22 cellular contexts compared by ENCODE assay signal in the genomic region with DNA sequence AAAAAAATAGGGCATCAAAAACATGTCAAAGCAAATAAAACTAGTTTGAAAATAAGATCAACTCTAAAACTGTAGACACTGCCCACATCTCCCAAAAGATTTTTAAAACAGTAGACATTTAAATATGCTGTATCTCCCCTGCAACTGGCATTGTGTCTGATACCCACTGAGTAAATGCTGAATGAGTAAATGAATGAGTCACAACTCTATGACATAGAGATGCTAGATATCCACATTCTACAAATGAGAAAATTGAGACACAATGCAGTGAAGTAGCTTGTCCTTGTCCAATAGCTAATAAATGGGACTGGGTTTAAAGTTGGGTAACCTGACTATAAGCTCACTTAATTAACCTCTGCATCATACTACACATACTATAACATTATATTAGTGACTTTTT. TPM values are rescaled to one million over a fixed set of nuclear protein-coding genes. Genes with fewer than 3 reads are reported as not detected.
DNase-seq lines count a peak whose midpoint lies in the region; ATAC-seq and TF ChIP-seq lines count a peak whose summit lies in the region.
"Had no signal": no experiment of that assay in that cellular context is flagged by ENCODE, and none has a peak within 500 bp of the region (broad histone marks: within the 10 kb centered on the region; RNA-seq: fewer than 3 reads in every experiment).

No MANE protein-coding gene starts in this region.

- TF ChIP-seq CTCF in IMR-90 (conservative IDR thresholded peaks at IDR 0.05; ENCODE audit: low read depth, low read length) (no peak), fibroblast of the aortic adventitia (IDR thresholded peaks at IDR 0.05; ENCODE audit: insufficient read depth, low read length) (no peak), spleen (IDR thresholded peaks at IDR 0.05 in 8 of 11, conservative IDR thresholded peaks at IDR 0.05 in 3 of 11) (no peak), GM13977 (IDR thresholded peaks at IDR 0.05; ENCODE audit: extremely low read depth, insufficient read depth, missing control alignments) (no peak)

- H3K4ac ChIP-seq in IMR-90 (ENCODE audit: low read depth, low read length), result no peak overlapping the region

- no peak overlapping the region for H3K27ac Mint-ChIP-seq in activated CD4-positive, alpha-beta memory T cell treated with anti-CD3 and anti-CD28 coated beads for 36 hours
- H3K27ac Mint-ChIP-seq: activated T-helper 2 cell treated with anti-CD3 and anti-CD28 coated beads, Interferon-gamma antibody, Interleukin-2, Interleukin-4, amounts not matched to agents 10 μg/mL and 5 μg/mL and 100 μg/mL, durations not matched to agents 14 hours and 24 hours and 36 hours had no signal

- no peak overlapping the region for H2BK5ac ChIP-seq in IMR-90 (ENCODE audit: low read depth, low read length, poor library complexity, severe bottlenecking)

- H3K27me3 Mint-ChIP-seq in activated CD4-positive, alpha-beta memory T cell treated with anti-CD3 and anti-CD28 coated beads for 36 hours, result peaks cover 29% of the 10 kb centered on the region

- no peak overlapping the region for H4K91ac ChIP-seq in IMR-90 (ENCODE audit: insufficient read depth, low read depth, low read length)

- H3K4me1 Mint-ChIP-seq in activated CD4-positive, alpha-beta memory T cell treated with anti-CD3 and anti-CD28 coated beads for 36 hours (ENCODE audit: low read depth), result peaks cover 11% of the 10 kb centered on the region

- no peak overlapping the region for H3K14ac ChIP-seq in IMR-90 (replicated peaks; ENCODE audit: low read depth, low read length)

- BruUV-seq in IMR-90 (replicated peaks; lab: Mats Ljungman, UMichigan), result no TSS peak

- dilution Hi-C loops in IMR-90 (cut with HindIII; ENCODE audit: low sequenced_read_pairs, unreplicated experiment), result no loop called here

- no peak overlapping the region for H4K8ac ChIP-seq in IMR-90 (ENCODE audit: low read depth in 2 of 2, low read length in 2 of 2)

- ATAC-seq in IMR-90 (ENCODE audit: low read depth), result peak; percentile 63
- ATAC-seq: HCT116 had no signal

- H3K79me1 ChIP-seq in IMR-90 (ENCODE audit: low read depth in 1 of 2, low read length in 2 of 2), result no peaks in the 10 kb centered on the region

- no peak overlapping the region for H2AFZ ChIP-seq in IMR-90 (replicated peaks; ENCODE audit: low read length, poor library complexity)

- no peaks in the 10 kb centered on the region for H3K36me3 ChIP-seq in IMR-90 (ENCODE audit: control insufficient read depth, insufficient read depth, low read length)
- no peaks in the 10 kb centered on the region for H3K36me3 ChIP-seq in adipocyte (ENCODE audit: control insufficient read depth, insufficient read depth, low read length, severe bottlenecking)
- H3K36me3 ChIP-seq in spleen, result no peaks in the 10 kb centered on the region
- H3K36me3 ChIP-seq: colonic mucosa had no signal

- TF ChIP-seq POLR2A in IMR-90 (IDR thresholded peaks at IDR 0.05; ENCODE audit: low read depth, low read length), result no peak
- no peak for TF ChIP-seq POLR2A in spleen (IDR thresholded peaks at IDR 0.05)

- intact Hi-C loops in IMR-90 (cut with micrococcal nuclease), result no loop called here
- intact Hi-C loops in spleen (cut with DNase I; ENCODE audit: low total_unique reads), result no loop called here
- intact Hi-C loops in activated CD4-positive, alpha-beta memory T cell treated with anti-CD3 and anti-CD28 coated beads for 36 hours (cut with micrococcal nuclease), result loop anchor here (1.0 to 5.0 kb wide), 4 partner anchors 46 to 254 kb away; no protein-coding TSS in a partner anchor

- no peak for TF ChIP-seq RAD21 in IMR-90 (IDR thresholded peaks at IDR 0.05; ENCODE audit: low read length)

- H3K9me3 ChIP-seq in IMR-90 (ENCODE audit: control insufficient read depth, insufficient read depth, low read length) (no peaks in the 10 kb centered on the region), adipocyte (ENCODE audit: control insufficient read depth, low read length) (no peaks in the 10 kb centered on the region), spleen (no peaks in the 10 kb centered on the region)
- H3K9me3 ChIP-seq: Caco-2, colonic mucosa, testis had no signal

- no peak overlapping the region for H3K4me3 ChIP-seq in IMR-90 (ENCODE audit: insufficient read depth, low read depth, low read length)
- no peak overlapping the region for H3K4me3 ChIP-seq in adipocyte (ENCODE audit: low read length)
- H3K4me3 ChIP-seq in fibroblast of the aortic adventitia (ENCODE audit: low read depth, low read length), result no peak overlapping the region
- no peak overlapping the region for H3K4me3 ChIP-seq in spleen
- H3K4me3 ChIP-seq: colonic mucosa, testis had no signal

- CTCF ChIA-PET in IMR-90 (lab: Yijun Ruan, JAX), result no interaction called here
- CTCF ChIA-PET in activated CD4-positive, alpha-beta memory T cell treated with anti-CD3 and anti-CD28 coated beads for 36 hours (lab: Charles Lee), result no interaction called here

- H3K4me1 ChIP-seq in IMR-90 (ENCODE audit: control insufficient read depth, insufficient read depth, low read length) (no peaks in the 10 kb centered on the region), adipocyte (ENCODE audit: control insufficient read depth, insufficient read depth, low read length) (no peaks in the 10 kb centered on the region), spleen (no peaks in the 10 kb centered on the region)
- H3K4me1 ChIP-seq: Caco-2, colonic mucosa, testis had no signal

- no peak overlapping the region for H2BK15ac ChIP-seq in IMR-90 (ENCODE audit: low read depth, low read length)

- H3K27me3 ChIP-seq in IMR-90 (ENCODE audit: control insufficient read depth, insufficient read depth, low read length), result no peaks in the 10 kb centered on the region
- no peaks in the 10 kb centered on the region for H3K27me3 ChIP-seq in adipocyte (replicated peaks; ENCODE audit: control insufficient read depth, insufficient read depth, low read length)
- peaks cover 0 to 21% (median 0%) of the 10 kb centered on the region in 7 donors for H3K27me3 ChIP-seq in spleen (replicated peaks in 1 of 7)
- H3K27me3 ChIP-seq: colonic mucosa, testis had no signal

- no peak overlapping the region for H2AK5ac ChIP-seq in IMR-90 (ENCODE audit: low read depth, low read length)

- H2BK120ac ChIP-seq in IMR-90 (ENCODE audit: low read depth, low read length), result no peak overlapping the region

- no peak overlapping the region for H3K4me3 Mint-ChIP-seq in activated CD4-positive, alpha-beta memory T cell treated with anti-CD3 and anti-CD28 coated beads for 36 hours

- no peak overlapping the region for H3K27ac ChIP-seq in IMR-90 (ENCODE audit: insufficient read depth, low read length)
- no peak overlapping the region for H3K27ac ChIP-seq in substantia nigra (ENCODE audit: low read depth, low read length, poor library complexity, severe bottlenecking)
- H3K27ac ChIP-seq in spleen, result no peak overlapping the region
- H3K27ac ChIP-seq: colonic mucosa, testis had no signal

- H3K9ac ChIP-seq in IMR-90 (ENCODE audit: low read depth, low read length) (no peak overlapping the region), adipocyte (ENCODE audit: low read length) (no peak overlapping the region)

- POLR2A ChIA-PET in IMR-90 (lab: Charles Lee; ENCODE audit: unreplicated experiment), result no interaction called here
- POLR2A ChIA-PET in activated CD4-positive, alpha-beta memory T cell treated with anti-CD3 and anti-CD28 coated beads for 36 hours (lab: Charles Lee), result no interaction called here

- peak; percentile 25 for DNase-seq in Daoy (ENCODE audit: low read depth)
- peak; percentile 67 for DNase-seq in IMR-90
- DNase-seq in adipocyte (ENCODE audit: low read depth), result peak; percentile 52
- DNase-seq in fibroblast of the aortic adventitia (ENCODE audit: low read depth), result peak; percentile 54
- no peak for DNase-seq in substantia nigra (lab: John Stamatoyannopoulos, UW)
- DNase-seq in spleen, result no peak
- no peak for DNase-seq in activated CD4-positive, alpha-beta memory T cell treated with anti-CD3 and anti-CD28 coated beads for 36 hours
- DNase-seq in GM13977 (ENCODE audit: low spot score), result no peak
- DNase-seq: AML-193; amniotic stem cell; Caco-2; colonic mucosa; GDM1; Kasumi-1; NCI-H1436 treated with DMSO at 0.1 percent for 48 hours; NCI-H2227 treated with DMSO at 0.1 percent for 48 hours; SHP77; stimulated activated CD4-positive, alpha-beta T cell treated with anti-CD3 and anti-CD28 coated beads, Interleukin-4, amount 100 ng/mL, for 4 hours; stimulated activated CD8-positive, alpha-beta memory T cell treated with anti-CD3 and anti-CD28 coated beads, Interleukin-4, amount 100 ng/mL, for 48 hours; testis had no signal

- H3K9me1 ChIP-seq in IMR-90 (ENCODE audit: insufficient read depth, low read length), result no peaks in the 10 kb centered on the region

- H4K5ac ChIP-seq in IMR-90 (ENCODE audit: low read depth, low read length), result no peak overlapping the region

- H3K56ac ChIP-seq in IMR-90 (ENCODE audit: extremely low read depth, insufficient read depth, low read length), result no peak overlapping the region

- H4K20me1 ChIP-seq in IMR-90 (ENCODE audit: insufficient read depth, low read length), result no peaks in the 10 kb centered on the region

- in situ Hi-C loops in IMR-90 (cut with MboI; ENCODE audit: low sequenced_read_pairs), result no loop called here
- in situ Hi-C loops in GM13977 (cut with MboI; ENCODE audit: low pct_unique_long_range_greater_than_20kb, low sequenced_read_pairs, unreplicated experiment), result no loop called here

- H3K4me2 ChIP-seq in IMR-90 (ENCODE audit: low read depth, low read length), result no peak overlapping the region

- H3K23ac ChIP-seq in IMR-90 (ENCODE audit: low read depth, low read length), result no peak overlapping the region

- H3K36me3 Mint-ChIP-seq in activated CD4-positive, alpha-beta memory T cell treated with anti-CD3 and anti-CD28 coated beads for 36 hours, result no peaks in the 10 kb centered on the region

- no peak overlapping the region for H2BK20ac ChIP-seq in IMR-90 (ENCODE audit: low read depth, low read length)

- no peak overlapping the region for H3K18ac ChIP-seq in IMR-90 (ENCODE audit: low read depth, low read length)

- H3K9me3 Mint-ChIP-seq in activated CD4-positive, alpha-beta memory T cell treated with anti-CD3 and anti-CD28 coated beads for 36 hours, result no peaks in the 10 kb centered on the region
- H3K9me3 Mint-ChIP-seq: activated T-helper 2 cell treated with anti-CD3 and anti-CD28 coated beads, Interferon-gamma antibody, Interleukin-2, Interleukin-4, amounts not matched to agents 10 μg/mL and 5 μg/mL and 100 μg/mL, durations not matched to agents 14 hours and 24 hours and 36 hours had no signal

- H2AK9ac ChIP-seq in IMR-90 (replicated peaks; ENCODE audit: low read depth, low read length, poor library complexity), result no peak overlapping the region

TF ChIP-seq in IMR-90, 13 proteins besides CTCF, POLR2A, EP300 and RAD21 (continues in another document):
- no peak for TF ChIP-seq MAZ (IDR thresholded peaks at IDR 0.05; ENCODE audit: borderline replicate concordance, low read depth, low read length)

RNA-seq across cellular contexts. Expression of a gene that starts 14.0 kb away (rescaled TPM):
- 40.1 and 44.0 TPM in 2 replicates for total RNA-seq in Daoy (2014; rRNA removed; shearing (Covaris generic))
- total RNA-seq in IMR-90 (2012; rRNA removed) (183 and 212 TPM in 2 replicates), fibroblast of the aortic adventitia (ENCODE audit: low replicate concordance) (130 and 401 TPM in 2 replicates), spleen (10 to 100 TPM in 5 of 7 donors, 1 to 10 TPM in 2; 5.7 to 17.3 (median 12.5) TPM)
- polyA plus RNA-seq in IMR-90 (2012; rRNA removed) (38.8 and 41.1 TPM in 2 replicates), spleen (under 1 TPM; 0.68 to 0.76 (median 0.70) TPM)
- 19.2 and 29.1 TPM in 2 replicates for polyA plus RNA-seq in IMR-90 (2012; cell fraction: cytosol; rRNA removed)
- 33.2 and 44.8 TPM in 2 replicates for polyA plus RNA-seq in IMR-90 (2012; cell fraction: nucleus; rRNA removed; ENCODE audit: low replicate concordance)
- total RNA-seq in activated CD4-positive, alpha-beta memory T cell treated with anti-CD3 and anti-CD28 coated beads for 36 hours, result under 1 TPM; 0.51 to 0.78 TPM

Comparison
In these comparisons a context has a peak if more than half of its experiments do, and no peak if none do; other contexts are left out.
1. DNase-seq: peak in Daoy (single experiment), IMR-90 (single experiment), adipocyte (single experiment) and fibroblast of the aortic adventitia (single experiment); none in substantia nigra (0 of 49), spleen (single experiment), activated CD4-positive, alpha-beta memory T cell treated with anti-CD3 and anti-CD28 coated beads for 36 hours (single experiment) and GM13977 (single experiment).